In the genomic region with DNA sequence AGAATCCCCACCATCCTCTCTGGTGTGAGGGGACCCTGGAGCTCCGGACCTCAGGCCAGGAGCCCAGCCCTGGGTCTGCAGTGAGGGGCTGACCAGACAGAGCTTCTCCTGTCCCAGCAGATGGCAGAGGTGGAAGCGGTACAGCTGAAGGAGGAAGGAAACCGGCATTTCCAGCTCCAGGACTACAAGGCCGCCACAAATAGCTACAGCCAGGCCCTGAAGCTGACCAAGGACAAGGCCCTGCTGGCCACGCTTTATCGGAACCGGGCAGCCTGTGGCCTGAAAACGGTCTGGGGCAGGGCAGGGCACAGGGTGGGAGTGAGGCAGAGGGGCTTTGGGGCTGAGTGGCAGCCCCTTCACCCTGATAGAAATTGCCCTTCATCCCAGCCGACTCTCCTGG, we compare ENCODE assay signal across 19 cellular contexts. TPM values are rescaled to one million over a fixed set of nuclear protein-coding genes. Genes with fewer than 3 reads are reported as not detected.
"Had no signal": no experiment of that assay in that cellular context is flagged by ENCODE, and none has a peak within 500 bp of the region (broad histone marks: within the 10 kb centered on the region; RNA-seq: fewer than 3 reads in every experiment).

No MANE protein-coding gene starts in this region.

- H3K9me3 ChIP-seq: mucosa of descending colon, SJSA1, tibial nerve had no signal

- H3K9me3 Mint-ChIP-seq: activated CD4-positive, alpha-beta memory T cell treated with anti-CD3 and anti-CD28 coated beads, Interleukin-2, amount 10 ng/mL, durations not matched to agents 7 days and 5 days; nephron progenitor cell; stimulated activated effector memory CD8-positive, alpha-beta T cell treated with anti-CD3 and anti-CD28 coated beads, Interleukin-12 subunit alpha, Interleukin-12 subunit beta, amount 100 ng/mL, for 72 hours; T-helper 2 cell treated with Interferon-gamma antibody and Interleukin-4, amounts not matched to agents 5 μg/mL and 100 μg/mL, for 36 hours had no signal

- H3K4me2 ChIP-seq: smooth muscle cell had no signal

- H3K36me3 ChIP-seq: SJSA1, tibial nerve had no signal

- H3K4me3 ChIP-seq: mucosa of descending colon, SJSA1, smooth muscle cell, tibial nerve had no signal

- H3K4me1 ChIP-seq: SJSA1, tibial nerve had no signal

- H3K27ac ChIP-seq: epithelial cell of prostate, SJSA1, tibial nerve had no signal

- ATAC-seq: activated CD4-positive, alpha-beta T cell treated with anti-CD3 and anti-CD28 coated beads for 36 hours; left colon; mucosa of descending colon; stimulated activated effector memory CD8-positive, alpha-beta T cell treated with anti-CD3 and anti-CD28 coated beads, Interleukin-12 subunit alpha, Interleukin-12 subunit beta, amount 100 ng/mL, for 72 hours had no signal

- H3K27me3 ChIP-seq: tibial nerve had no signal

- H3K27me3 Mint-ChIP-seq: activated CD4-positive, alpha-beta T cell treated with anti-CD3 and anti-CD28 coated beads for 36 hours had no signal

- H3K27ac Mint-ChIP-seq: activated CD4-positive, alpha-beta memory T cell treated with anti-CD3 and anti-CD28 coated beads, Interleukin-2, amount 10 ng/mL, durations not matched to agents 7 days and 5 days; activated CD4-positive, alpha-beta T cell treated with anti-CD3 and anti-CD28 coated beads for 36 hours; nephron progenitor cell; stimulated activated effector memory CD8-positive, alpha-beta T cell treated with anti-CD3 and anti-CD28 coated beads, Interleukin-12 subunit alpha, Interleukin-12 subunit beta, amount 100 ng/mL, for 72 hours; T-helper 2 cell treated with Interferon-gamma antibody and Interleukin-4, amounts not matched to agents 5 μg/mL and 100 μg/mL, for 36 hours had no signal

- H3K4me3 Mint-ChIP-seq: activated CD4-positive, alpha-beta memory T cell treated with anti-CD3 and anti-CD28 coated beads, Interleukin-2, amount 10 ng/mL, durations not matched to agents 7 days and 5 days; activated CD4-positive, alpha-beta T cell treated with anti-CD3 and anti-CD28 coated beads for 36 hours; nephron progenitor cell; stimulated activated effector memory CD8-positive, alpha-beta T cell treated with anti-CD3 and anti-CD28 coated beads, Interleukin-12 subunit alpha, Interleukin-12 subunit beta, amount 100 ng/mL, for 72 hours; T-helper 2 cell treated with Interferon-gamma antibody and Interleukin-4, amounts not matched to agents 5 μg/mL and 100 μg/mL, for 36 hours had no signal

- DNase-seq: activated CD4-positive, alpha-beta memory T cell treated with anti-CD3 and anti-CD28 coated beads, Interleukin-2, amount 10 ng/mL, durations not matched to agents 7 days and 5 days; activated CD4-positive, alpha-beta T cell treated with anti-CD3 and anti-CD28 coated beads for 36 hours; activated CD8-positive, alpha-beta memory T cell treated with anti-CD3 and anti-CD28 coated beads, Interleukin-2, amount 50 U/mL, for 4 hours; activated naive CD4-positive, alpha-beta T cell; effector CD4-positive, alpha-beta T cell; left colon; mucosa of descending colon; nephron progenitor cell; SW 1271 had no signal

- H3K36me3 Mint-ChIP-seq: stimulated activated effector memory CD8-positive, alpha-beta T cell treated with anti-CD3 and anti-CD28 coated beads, Interleukin-12 subunit alpha, Interleukin-12 subunit beta, amount 100 ng/mL, for 72 hours had no signal

RNA-seq across cellular contexts. Expression of gene UNC45B, which starts 0.5 kb away (rescaled TPM):
- total RNA-seq: left colon, osteoblast, SJSA1, smooth muscle cell, subcutaneous adipose tissue, tibial nerve had no signal
- polyA plus RNA-seq: smooth muscle cell had no signal

RNA-seq across cellular contexts. Expression of gene FNDC8, which starts 26.7 kb away (rescaled TPM):
- total RNA-seq: activated CD4-positive, alpha-beta memory T cell treated with anti-CD3 and anti-CD28 coated beads, Interleukin-2, amount 10 ng/mL, durations not matched to agents 7 days and 5 days; activated CD4-positive, alpha-beta T cell treated with anti-CD3 and anti-CD28 coated beads for 36 hours; astrocyte; glomerular endothelial cell; left colon; mucosa of descending colon; osteoblast; SJSA1; smooth muscle cell; subcutaneous adipose tissue; tibial nerve had no signal
- polyA plus RNA-seq: smooth muscle cell had no signal

RNA-seq across cellular contexts. Expression of gene SLC35G3, which starts 46.0 kb away (rescaled TPM):
- total RNA-seq: activated CD4-positive, alpha-beta memory T cell treated with anti-CD3 and anti-CD28 coated beads, Interleukin-2, amount 10 ng/mL, durations not matched to agents 7 days and 5 days; activated CD4-positive, alpha-beta T cell treated with anti-CD3 and anti-CD28 coated beads for 36 hours; astrocyte; glomerular endothelial cell; left colon; mucosa of descending colon; osteoblast; SJSA1; smooth muscle cell; subcutaneous adipose tissue; tibial nerve had no signal
- polyA plus RNA-seq: smooth muscle cell had no signal
